ENCODE assay signal across 13 cellular contexts in the genomic region with DNA sequence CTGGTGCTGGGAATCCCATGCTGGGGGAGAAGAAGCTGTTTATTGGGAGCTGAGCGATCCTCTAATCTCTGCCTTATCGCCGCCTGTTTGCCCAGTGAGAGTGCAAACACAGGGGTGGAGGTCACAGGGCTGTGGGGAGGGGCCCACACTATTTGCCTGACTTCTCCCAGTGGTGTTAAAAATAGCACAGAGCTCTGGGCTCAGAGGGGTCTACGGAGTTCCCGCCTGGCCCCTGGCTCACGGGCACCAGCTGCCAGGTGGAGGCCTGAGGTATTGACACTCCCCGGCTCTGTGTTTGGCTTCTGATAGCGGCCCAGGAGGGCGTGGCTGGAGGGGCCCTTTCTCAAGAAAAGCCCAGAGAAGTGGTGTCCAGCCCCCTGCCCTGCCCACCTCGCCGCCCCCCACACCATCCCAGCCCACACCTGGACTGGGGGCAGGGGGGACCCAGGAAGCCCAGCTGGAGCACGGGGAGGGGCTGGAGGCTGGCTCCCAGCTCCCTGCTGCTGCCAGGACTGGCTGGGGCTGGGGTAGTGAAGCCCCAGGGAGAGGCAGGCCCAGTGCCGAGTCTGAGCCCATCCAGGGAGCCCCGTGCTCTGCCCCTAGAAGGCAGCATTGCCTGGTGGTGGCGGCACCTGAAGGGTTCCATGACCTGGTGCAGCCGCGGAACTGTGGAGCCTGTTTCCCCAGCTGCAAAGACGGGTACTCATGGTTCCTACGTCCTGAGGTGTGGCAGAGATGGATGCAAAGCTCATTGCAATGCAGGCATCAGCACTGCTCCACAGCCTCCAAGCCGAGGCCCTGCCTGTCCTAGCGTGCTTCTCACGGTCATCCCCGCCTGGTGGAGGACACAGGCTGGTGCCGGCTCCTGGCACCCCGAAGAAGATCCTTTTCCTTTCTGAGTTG. TPM values are rescaled to one million over a fixed set of nuclear protein-coding genes. Genes with fewer than 3 reads are reported as not detected.
A peak's percentile ranks its signal among the peaks of the same experiment; 100 is the strongest.
DNase-seq lines count a peak whose midpoint lies in the region; ATAC-seq, FAIRE-seq and TF ChIP-seq lines count a peak whose summit lies in the region.
"Had no signal": no experiment of that assay in that cellular context is flagged by ENCODE, and none has a peak within 500 bp of the region (broad histone marks: within the 10 kb centered on the region; RNA-seq: fewer than 3 reads in every experiment).

No MANE protein-coding gene starts in this region.

- ATAC-seq in HG03108 (IDR thresholded peaks at IDR 0.05; ENCODE audit: unreplicated experiment), result no peak
- ATAC-seq: activated CD8-positive, alpha-beta T cell treated with anti-CD3 and anti-CD28 coated beads, Interleukin-2, amount 10 ng/mL, durations not matched to agents 7 days and 5 days; naive thymus-derived CD8-positive, alpha-beta T cell had no signal

- H3K4me1 ChIP-seq in mucosa of rectum (ENCODE audit: control insufficient read depth in 2 of 2, insufficient read depth in 2 of 2, low read length in 2 of 2), result peaks cover 41 to 53% of the 10 kb centered on the region in 2 donors

- peak overlapping the region in 1 of 2 donors; percentile 19 for H3K9ac ChIP-seq in mucosa of rectum (ENCODE audit: low read depth in 1 of 2, low read length in 2 of 2)

- H3K36me3 ChIP-seq in bronchial epithelial cell (ENCODE audit: control insufficient read depth, insufficient read depth, low read length) (no peaks in the 10 kb centered on the region), mucosa of rectum (ENCODE audit: control insufficient read depth in 2 of 2, insufficient read depth in 2 of 2, low read length in 2 of 2) (no peaks in the 10 kb centered on the region)
- H3K36me3 ChIP-seq: adrenal gland had no signal

- DNase-seq in COLO668 (lab: John Stamatoyannopoulos, UW; ENCODE audit: unreplicated experiment) (peak; percentile 75), NCI-H1417 treated with DMSO at 0.1 percent for 48 hours (lab: John Stamatoyannopoulos, UW) (peak; percentile 41), bronchial epithelial cell (ENCODE audit: low read depth) (peak; percentile 47)
- DNase-seq in stimulated activated naive CD4-positive, alpha-beta T cell (lab: John Stamatoyannopoulos, UW), result no peak
- no peak for DNase-seq in activated CD8-positive, alpha-beta memory T cell treated with anti-CD3 and anti-CD28 coated beads, Interleukin-2, amount 50 U/mL, for 4 hours
- no peak for DNase-seq in activated effector memory CD4-positive, alpha-beta T cell treated with anti-CD3 and anti-CD28 coated beads, Interleukin-2, amount 50 U/mL, for 16 hours
- DNase-seq: activated CD8-positive, alpha-beta T cell treated with anti-CD3 and anti-CD28 coated beads, Interleukin-2, amount 10 ng/mL, durations not matched to agents 7 days and 5 days; adrenal gland; DMS79 treated with DMSO at 0.1 percent for 48 hours; naive thymus-derived CD8-positive, alpha-beta T cell; NCI-H226 had no signal

- H3K4me3 ChIP-seq in bronchial epithelial cell (ENCODE audit: low read depth, low read length), result no peak overlapping the region
- no peak overlapping the region for H3K4me3 ChIP-seq in mucosa of rectum (ENCODE audit: low read length in 2 of 2)
- H3K4me3 ChIP-seq: adrenal gland had no signal

- peak; percentile 52 for TF ChIP-seq CTCF in bronchial epithelial cell (IDR thresholded peaks at IDR 0.05; ENCODE audit: insufficient read depth, low read length, severe bottlenecking)

- no peaks in the 10 kb centered on the region for H3K27me3 ChIP-seq in bronchial epithelial cell (ENCODE audit: control insufficient read depth, insufficient read depth, low read length)
- H3K27me3 ChIP-seq in mucosa of rectum (ENCODE audit: control insufficient read depth in 2 of 2, insufficient read depth in 2 of 2, low read length in 2 of 2), result no peaks in the 10 kb centered on the region
- H3K27me3 ChIP-seq: adrenal gland had no signal

- H3K27ac ChIP-seq in mucosa of rectum (ENCODE audit: low read depth in 2 of 2, low read length in 2 of 2), result peak overlapping the region; percentile 38 to 53
- H3K27ac ChIP-seq: adrenal gland had no signal

- FAIRE-seq in bronchial epithelial cell (lab: Jason Lieb, UNC), result no peak

- no peaks in the 10 kb centered on the region for H3K9me3 ChIP-seq in mucosa of rectum (ENCODE audit: control insufficient read depth in 2 of 2, low read length in 2 of 2)
- H3K9me3 ChIP-seq: adrenal gland had no signal

RNA-seq across cellular contexts. Expression of a gene that starts 35.7 kb away (rescaled TPM):
- total RNA-seq in bronchial epithelial cell, result 11.8 and 18.1 TPM in 2 replicates

Comparison
In these comparisons a context has a peak if more than half of its experiments do, and no peak if none do; other contexts are left out.
1. DNase-seq: peak in COLO668 (single experiment), NCI-H1417 treated with DMSO at 0.1 percent for 48 hours (single experiment) and bronchial epithelial cell (single experiment); none in stimulated activated naive CD4-positive, alpha-beta T cell (0 of 6), activated CD8-positive, alpha-beta memory T cell treated with anti-CD3 and anti-CD28 coated beads, Interleukin-2, amount 50 U/mL, for 4 hours (single experiment) and activated effector memory CD4-positive, alpha-beta T cell treated with anti-CD3 and anti-CD28 coated beads, Interleukin-2, amount 50 U/mL, for 16 hours (single experiment).